Comparison of ENCODE assay signal across 7 cellular contexts in the genomic region with DNA sequence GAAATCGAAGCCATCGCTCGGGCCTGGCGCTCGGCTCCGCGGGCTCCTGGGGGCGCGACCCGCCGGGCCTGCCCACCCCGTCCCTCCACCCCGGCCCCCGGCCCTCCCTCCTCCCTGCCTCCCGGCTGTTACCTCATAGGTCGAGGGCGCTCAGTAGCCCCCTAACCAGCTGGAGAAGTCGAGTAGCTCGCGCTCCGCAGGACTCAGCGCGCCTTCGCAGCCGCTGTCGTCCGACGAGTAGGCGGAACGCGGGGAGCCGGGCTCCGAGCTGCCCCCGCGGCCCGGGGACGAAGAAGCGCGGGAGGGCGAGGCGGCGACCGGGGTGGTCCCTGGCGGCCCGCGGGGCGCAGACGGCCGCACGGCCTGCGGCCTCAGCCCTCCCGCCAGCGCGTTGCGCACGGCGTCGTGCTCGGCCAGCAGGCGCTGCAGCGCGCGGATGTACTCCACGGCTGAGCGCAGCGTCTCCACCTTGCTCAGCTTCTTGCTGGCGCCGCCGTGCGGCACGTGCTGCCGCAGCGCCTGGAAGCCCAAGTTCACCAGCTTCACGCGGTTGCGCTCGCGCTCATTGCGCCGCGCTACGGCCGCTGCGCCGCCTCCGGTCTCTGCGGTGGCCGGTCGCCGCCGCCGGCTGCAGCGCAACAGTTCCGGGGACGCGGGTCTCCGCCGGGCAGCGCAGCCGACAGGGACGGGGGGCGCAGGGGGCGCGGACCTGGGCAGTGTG. TPM values are rescaled to one million over a fixed set of nuclear protein-coding genes. Genes with fewer than 3 reads are reported as not detected.
A peak's percentile ranks its signal among the peaks of the same experiment; 100 is the strongest.
DNase-seq lines count a peak whose midpoint lies in the region; ATAC-seq and TF ChIP-seq lines count a peak whose summit lies in the region.

No MANE protein-coding gene starts in this region.

- no peak overlapping the region for H3K9ac ChIP-seq in HUES48 (ENCODE audit: low read depth, low read length)
- H3K9ac ChIP-seq in duodenal mucosa (ENCODE audit: low read depth in 1 of 2, low read length in 2 of 2): peak overlapping the region; percentile 18 to 46

- intact Hi-C loops in right lobe of liver (cut with DNase I): no loop called here
- intact Hi-C loops in stomach (cut with DNase I; ENCODE audit: low total_unique reads): no loop called here

- H3K27me3 ChIP-seq in HUES48 (ENCODE audit: control insufficient read depth, insufficient read depth, low read length) (peaks cover 93% of the 10 kb centered on the region), duodenal mucosa (ENCODE audit: control insufficient read depth in 1 of 2, insufficient read depth in 2 of 2, low read length in 2 of 2) (peaks cover 0 to 20% of the 10 kb centered on the region in 2 donors), right lobe of liver (peaks cover 0 to 17% of the 10 kb centered on the region in 2 donors), stomach (peaks cover 12 to 65% (median 41%) of the 10 kb centered on the region in 3 donors)

- peak in 2 of 4 donors; percentile 24 to 33 for TF ChIP-seq CTCF in right lobe of liver (IDR thresholded peaks at IDR 0.05)
- peak in 1 of 7 experiments; percentile 32 for TF ChIP-seq CTCF in stomach (IDR thresholded peaks at IDR 0.05)

- H3K36me3 Mint-ChIP-seq in T-helper 2 cell treated with Interferon-gamma antibody and Interleukin-4, amounts not matched to agents 5 μg/mL and 100 μg/mL, for 36 hours (ENCODE audit: low read depth): no peaks in the 10 kb centered on the region

- H3K27ac ChIP-seq in HUES48 (ENCODE audit: low read depth, low read length) (no peak overlapping the region), duodenal mucosa (ENCODE audit: low read depth, low read length) (peak overlapping the region; percentile 50), right lobe of liver (peak overlapping the region; percentile 15 to 51 (median 43)), stomach (peak overlapping the region in 4 of 5 donors; percentile 20 to 87 (median 60))

- H3K27me3 Mint-ChIP-seq in T-helper 2 cell treated with Interferon-gamma antibody and Interleukin-4, amounts not matched to agents 5 μg/mL and 100 μg/mL, for 36 hours (ENCODE audit: low read depth): peaks cover 40% of the 10 kb centered on the region

- H3K9me3 Mint-ChIP-seq in T-helper 2 cell treated with Interferon-gamma antibody and Interleukin-4, amounts not matched to agents 5 μg/mL and 100 μg/mL, for 36 hours: no peaks in the 10 kb centered on the region

- ATAC-seq in right lobe of liver (peak; percentile 37 to 64 (median 49)), HG02678 (IDR thresholded peaks at IDR 0.05; ENCODE audit: unreplicated experiment) (no peak)

- WGBS in right lobe of liver (ENCODE audit: insufficient coverage, low coverage, low lambda C conversion rate, missing lambda C conversion rate): no CpG with 5 or more reads among the region's 104 CpGs
- whole genome bisulfite sequencing in stomach, 5 donors: 1 to 3% (median 2%) methylated on average over 28 to 104 of the region's 104 CpGs

- peaks cover 17% of the 10 kb centered on the region for H3K4me1 Mint-ChIP-seq in T-helper 2 cell treated with Interferon-gamma antibody and Interleukin-4, amounts not matched to agents 5 μg/mL and 100 μg/mL, for 36 hours (ENCODE audit: low read depth)

- peak; percentile 32 for DNase-seq in T-helper 2 cell treated with Interferon-gamma antibody and Interleukin-4, amounts not matched to agents 5 μg/mL and 100 μg/mL, for 36 hours (ENCODE audit: low spot score)
- DNase-seq in right lobe of liver (peak; percentile 57 to 73 (median 58)), stomach (peak; percentile 74), GM19240 (ENCODE audit: insufficient read length, low spot score) (no peak)

- TF ChIP-seq POLR2A in right lobe of liver (IDR thresholded peaks at IDR 0.05): no peak
- no peak for TF ChIP-seq POLR2A in stomach (IDR thresholded peaks at IDR 0.05)

- H3K27ac Mint-ChIP-seq in T-helper 2 cell treated with Interferon-gamma antibody and Interleukin-4, amounts not matched to agents 5 μg/mL and 100 μg/mL, for 36 hours: no peak overlapping the region

- H3K9me3 ChIP-seq in HUES48 (ENCODE audit: control insufficient read depth, insufficient read depth, low read length) (no peaks in the 10 kb centered on the region), duodenal mucosa (ENCODE audit: control insufficient read depth in 1 of 2, low read length in 2 of 2) (no peaks in the 10 kb centered on the region), right lobe of liver (no peaks in the 10 kb centered on the region), stomach (no peaks in the 10 kb centered on the region)

- H3K36me3 ChIP-seq in HUES48 (ENCODE audit: control insufficient read depth, insufficient read depth, low read length): no peaks in the 10 kb centered on the region
- no peaks in the 10 kb centered on the region for H3K36me3 ChIP-seq in duodenal mucosa (ENCODE audit: control insufficient read depth in 1 of 2, insufficient read depth in 2 of 2, low read length in 2 of 2)
- no peaks in the 10 kb centered on the region for H3K36me3 ChIP-seq in right lobe of liver
- H3K36me3 ChIP-seq in stomach: no peaks in the 10 kb centered on the region

- H3K4me1 ChIP-seq in HUES48 (ENCODE audit: control insufficient read depth, insufficient read depth, low read length) (0 out of 2 replicates have a peak, but pooled peaks cover 2% of the 10 kb centered on the region), duodenal mucosa (ENCODE audit: control insufficient read depth in 1 of 2, insufficient read depth in 2 of 2, low read length in 2 of 2) (peaks cover 16 to 39% of the 10 kb centered on the region in 2 donors), right lobe of liver (peaks cover 0 to 10% (median 0%) of the 10 kb centered on the region in 4 donors), stomach (peaks cover 25 to 44% (median 36%) of the 10 kb centered on the region in 4 donors)

- peak overlapping the region; percentile 43 for H3K4me3 Mint-ChIP-seq in T-helper 2 cell treated with Interferon-gamma antibody and Interleukin-4, amounts not matched to agents 5 μg/mL and 100 μg/mL, for 36 hours

- H3K4me3 ChIP-seq in HUES48 (ENCODE audit: low read depth, low read length) (peak overlapping the region; percentile 59; the same call in 1 of the 2 replicates), duodenal mucosa (ENCODE audit: low read depth in 1 of 2, low read length in 2 of 2) (peak overlapping the region; percentile 63 to 64), right lobe of liver (peak overlapping the region; percentile 25 to 46 (median 37)), stomach (peak overlapping the region; percentile 55 to 68 (median 56))

- no peak for TF ChIP-seq EP300 in stomach (IDR thresholded peaks at IDR 0.05)

RNA-seq across cellular contexts. Expression of a gene that starts 0.6 kb away (rescaled TPM):
- total RNA-seq in right lobe of liver: under 1 TPM; 0.42 to 0.81 (median 0.64) TPM
- 1 to 10 TPM in 1 of 5 donors, not detected in 4; 2.6 TPM for total RNA-seq in stomach
- polyA plus RNA-seq in stomach: 1 to 10 TPM in 2 of 3 donors, under 1 TPM in 1; 0.81 to 6.3 (median 1.8) TPM

RNA-seq across cellular contexts. Expression of a gene that starts 32.0 kb away (rescaled TPM):
- total RNA-seq in right lobe of liver: under 1 TPM; 0.25 to 0.51 (median 0.39) TPM
- total RNA-seq in stomach: 1 to 10 TPM in 1 of 5 donors, under 1 TPM in 2, not detected in 2; 0.72 to 1.3 (median 0.92) TPM
- polyA plus RNA-seq in stomach: 1 to 10 TPM in 1 of 3 donors, under 1 TPM in 2; 0.61 to 1.8 (median 0.63) TPM

RNA-seq across cellular contexts. Expression of a gene that starts 32.1 kb away (rescaled TPM):
- total RNA-seq in right lobe of liver: 1 to 10 TPM in 1 of 6 experiments, under 1 TPM in 3, not detected in 2; 0.24 to 1.2 (median 0.63) TPM
- 1 to 10 TPM in 1 of 5 donors, not detected in 4; 1.5 TPM for total RNA-seq in stomach
- 1 to 10 TPM; 1.1 to 9.0 (median 3.1) TPM for polyA plus RNA-seq in stomach
